Comparison of ENCODE assay signal across 8 cellular contexts in genomic region chr16:57485916-57486857, GRCh38. TPM values are rescaled to one million over a fixed set of nuclear protein-coding genes. Genes with fewer than 3 reads are reported as not detected.
DNase-seq lines count a peak whose midpoint lies in the region; ATAC-seq, FAIRE-seq and TF ChIP-seq lines count a peak whose summit lies in the region.

Gene DOK4, minus strand, starts transcription at chr16:57486493. Its CDS starts 6,986 bp downstream, at chr16:57479507.

- BruUV-seq in A673 (replicated peaks; lab: Mats Ljungman, UMichigan): no TSS peak

- WGBS in mesodermal cell (ENCODE audit: insufficient coverage in 2 of 2), 2 experiments: 2 to 3% methylated on average over 28 to 48 of the region's 73 CpGs

- no peaks in the 10 kb centered on the region for H3K27me3 ChIP-seq in A673 (replicated peaks; ENCODE audit: insufficient read depth, low read depth, low read length, poor library complexity)
- no peaks in the 10 kb centered on the region for H3K27me3 ChIP-seq in endocrine pancreas (ENCODE audit: control insufficient read depth, insufficient read depth, low read length)

- ATAC-seq in HG03066 (IDR thresholded peaks at IDR 0.05; ENCODE audit: low read depth, unreplicated experiment): peak; percentile 85

- H3K36me3 ChIP-seq in A673 (ENCODE audit: insufficient read depth, low read length, poor library complexity, severe bottlenecking) (no peaks in the 10 kb centered on the region), endocrine pancreas (ENCODE audit: control insufficient read depth, insufficient read depth, low read length) (no peaks in the 10 kb centered on the region), mesodermal cell (ENCODE audit: control insufficient read depth, insufficient read depth, low read length) (peaks cover 42% of the 10 kb centered on the region)

- no peaks in the 10 kb centered on the region for H3K9me3 ChIP-seq in A673 (ENCODE audit: low read depth, low read length, poor library complexity, severe bottlenecking)
- no peaks in the 10 kb centered on the region for H3K9me3 ChIP-seq in endocrine pancreas (ENCODE audit: control insufficient read depth, low read length)
- peaks cover 7% of the 10 kb centered on the region for H3K9me3 ChIP-seq in mesodermal cell (ENCODE audit: control insufficient read depth, low read length)

- POLR2A ChIA-PET in A673 (lab: Charles Lee; ENCODE audit: low non-redundant PET): no interaction called here

- FAIRE-seq in GM18507 (lab: Jason Lieb, UNC): peak; percentile 73

- H3K27ac ChIP-seq in A673 (ENCODE audit: low read depth, low read length, poor library complexity, severe bottlenecking) (peak within 1 kb of the TSS; percentile 65), mesodermal cell (ENCODE audit: low read depth, low read length, severe bottlenecking) (peak within 1 kb of the TSS; percentile 68)

- TF ChIP-seq CTCF in A673 (conservative IDR thresholded peaks at IDR 0.05; ENCODE audit: low read depth, low read length): no peak

- CTCF ChIA-PET in A673 (lab: Charles Lee): no interaction called here

- H3K4me3 ChIP-seq in A673 (ENCODE audit: low read depth, low read length, poor library complexity, severe bottlenecking): peak within 1 kb of the TSS; percentile 71
- no peak within 1 kb of the TSS for H3K4me3 ChIP-seq in endocrine pancreas (ENCODE audit: control insufficient read depth, insufficient read depth, low read length)
- H3K4me3 ChIP-seq in mesodermal cell (ENCODE audit: extremely low read depth, insufficient read depth, low read length, poor library complexity, severe bottlenecking): peak within 1 kb of the TSS; percentile 88

- H3K4me1 ChIP-seq in A673 (ENCODE audit: insufficient read depth, low read length, poor library complexity, severe bottlenecking): no peaks in the 10 kb centered on the region
- H3K4me1 ChIP-seq in endocrine pancreas (ENCODE audit: control insufficient read depth, insufficient read depth, low read length): no peaks in the 10 kb centered on the region
- peaks cover 34% of the 10 kb centered on the region for H3K4me1 ChIP-seq in mesodermal cell (ENCODE audit: control insufficient read depth, insufficient read depth, low read length, poor library complexity, severe bottlenecking)

- DNase-seq in A673 (ENCODE audit: low spot score) (peak; percentile 87), GM18507 (ENCODE audit: extremely low spot score, insufficient read length, low read depth) (peak; percentile 86), NCI-H774 (lab: John Stamatoyannopoulos, UW) (peak; percentile 56)
- DNase-seq in activated CD8-positive, alpha-beta memory T cell treated with anti-CD3 and anti-CD28 coated beads, Interleukin-2, amount 50 U/mL, for 1 hour (ENCODE audit: extremely low read depth): peak; percentile 27
- peak; percentile 68 for DNase-seq in stimulated activated CD8-positive, alpha-beta memory T cell treated with anti-CD3 and anti-CD28 coated beads, Interleukin-15, amount 100 ng/mL, for 24 hours (ENCODE audit: low read depth)

- intact Hi-C loops in A673 (cut with micrococcal nuclease; ENCODE audit: unreplicated experiment): no loop called here

- H3K9ac ChIP-seq in endocrine pancreas (ENCODE audit: control insufficient read depth, insufficient read depth, low read length): peak within 1 kb of the TSS; percentile 55

RNA-seq across cellular contexts. Expression of gene DOK4, which starts in this region (rescaled TPM):
- total RNA-seq in A673 (2021): 14.3 and 19.0 TPM in 2 replicates
- polyA plus RNA-seq in mesodermal cell (2013, experiment 1 of 2): 710 TPM
- 670 TPM for polyA plus RNA-seq in mesodermal cell (2013, experiment 2 of 2)

Comparison
In these comparisons a context has a peak if more than half of its experiments do, and no peak if none do; other contexts are left out.
1. DNase-seq: peak in every context shown above with its lines; median percentile 87 in A673; 86 in GM18507; 68 in stimulated activated CD8-positive, alpha-beta memory T cell treated with anti-CD3 and anti-CD28 coated beads, Interleukin-15, amount 100 ng/mL, for 24 hours; 56 in NCI-H774; 27 in activated CD8-positive, alpha-beta memory T cell treated with anti-CD3 and anti-CD28 coated beads, Interleukin-2, amount 50 U/mL, for 1 hour.